8 cellular contexts compared by ENCODE assay signal in the genomic region with DNA sequence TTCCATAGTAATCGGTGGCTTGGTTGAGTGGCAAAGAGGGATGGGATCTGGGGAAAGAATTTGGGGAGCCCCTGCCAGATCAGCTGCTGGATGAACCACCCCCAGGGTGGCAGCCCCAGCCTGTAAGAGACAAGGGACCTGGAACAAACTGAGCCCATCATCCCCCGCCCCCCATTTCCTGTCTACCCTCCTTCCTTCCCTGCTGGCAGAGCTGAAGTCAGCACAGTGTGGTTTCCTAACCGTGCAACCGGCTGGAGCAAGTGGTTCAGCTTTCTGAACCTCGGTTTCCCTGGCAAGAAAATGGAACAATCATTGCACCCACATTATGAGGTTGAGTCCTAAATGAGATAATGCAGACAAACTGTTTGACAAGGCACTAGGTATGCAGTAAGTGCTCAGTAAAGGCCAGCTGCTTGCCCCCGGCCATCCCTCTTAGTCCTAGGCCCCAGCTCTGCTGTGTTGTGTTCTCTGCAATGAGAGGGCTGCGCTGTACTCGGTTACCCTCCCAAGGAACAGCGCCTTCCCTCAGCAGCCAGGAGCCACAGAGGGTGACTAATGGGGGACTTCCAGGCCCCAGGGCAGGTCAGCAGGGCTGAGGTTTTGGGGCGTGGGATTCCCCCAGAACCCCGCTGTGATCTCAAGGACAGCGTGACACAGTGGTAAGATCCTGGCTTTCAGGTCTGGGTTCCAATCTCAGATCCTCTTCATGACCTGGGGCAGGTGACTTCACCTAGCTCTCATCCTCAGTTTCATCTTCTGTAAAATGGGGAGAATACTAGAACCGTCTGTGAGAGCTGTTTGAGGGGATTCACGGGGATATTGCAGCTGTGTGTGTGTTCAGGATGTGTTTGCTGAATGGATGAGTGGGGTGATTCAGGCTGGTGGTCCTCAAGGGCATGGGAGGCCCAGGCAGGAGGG. TPM values are rescaled to one million over a fixed set of nuclear protein-coding genes. Genes with fewer than 3 reads are reported as not detected.
DNase-seq lines count a peak whose midpoint lies in the region; ATAC-seq and TF ChIP-seq lines count a peak whose summit lies in the region.
"Had no signal": no experiment of that assay in that cellular context is flagged by ENCODE, and none has a peak within 500 bp of the region (broad histone marks: within the 10 kb centered on the region; RNA-seq: fewer than 3 reads in every experiment).

No MANE protein-coding gene starts in this region.

- peaks cover 76% of the 10 kb centered on the region for H3K4me1 Mint-ChIP-seq in activated B cell treated with CpG ODN at 0.5 μM for 24 hours

- CTCF ChIA-PET in activated B cell treated with CpG ODN at 0.5 μM for 24 hours (lab: Charles Lee), result interaction anchor here (0.6 to 11.2 kb wide), 28 partner anchors 8 to 1348 kb away, joined by 3 to 338 read pairs (median 5); partner anchors contain the start of genes ALKBH2, ISCU, SART3 and SELPLG

- DNase-seq in GM19238 (ENCODE audit: insufficient read length, low spot score) (peak; percentile 82), activated B cell treated with CpG ODN at 0.5 μM for 24 hours (peak; percentile 65), dermis blood vessel endothelial cell (no peak), HuH-7 (ENCODE audit: low spot score) (no peak)
- DNase-seq in stimulated activated CD4-positive, alpha-beta T cell treated with anti-CD3 and anti-CD28 coated beads, Interleukin-4, amount 100 ng/mL, for 4 hours, result peak; percentile 63 to 83

- POLR2A ChIA-PET in activated B cell treated with CpG ODN at 0.5 μM for 24 hours (lab: Charles Lee), result interaction anchor here (0.5 to 9.7 kb wide), 15 partner anchors 11 to 438 kb away, joined by 3 to 182 read pairs (median 5); partner anchors contain the start of genes ISCU, SART3, SELPLG and USP30

- H3K36me3 Mint-ChIP-seq in activated B cell treated with CpG ODN at 0.5 μM for 24 hours (ENCODE audit: low read depth), result no peaks in the 10 kb centered on the region

- peak overlapping the region; percentile 44 for H3K4me3 Mint-ChIP-seq in activated B cell treated with CpG ODN at 0.5 μM for 24 hours

- no peak for TF ChIP-seq CTCF in activated B cell treated with CpG ODN at 0.5 μM for 24 hours (IDR thresholded peaks at IDR 0.05)

- H3K9me3 Mint-ChIP-seq in activated B cell treated with CpG ODN at 0.5 μM for 24 hours, result no peaks in the 10 kb centered on the region

- intact Hi-C loops in activated B cell treated with CpG ODN at 0.5 μM for 24 hours (cut with micrococcal nuclease), result loop anchor here (1.0 to 5.0 kb wide), 6 partner anchors 16 to 625 kb away; partner anchors contain the start of genes ALKBH2, FICD, SELPLG and SSH1

- peak overlapping the region; percentile 54 for H3K27ac ChIP-seq in cingulate gyrus (ENCODE audit: low read depth, low read length)

- peak overlapping the region; percentile 88 for H3K27ac Mint-ChIP-seq in activated B cell treated with CpG ODN at 0.5 μM for 24 hours

- H3K27me3 Mint-ChIP-seq in activated B cell treated with CpG ODN at 0.5 μM for 24 hours, result no peaks in the 10 kb centered on the region

- ATAC-seq in HG03159 (IDR thresholded peaks at IDR 0.05; ENCODE audit: unreplicated experiment) (peak; percentile 74), activated B cell treated with CpG ODN at 0.5 μM for 24 hours (ENCODE audit: low read depth) (peak; percentile 85)

RNA-seq across cellular contexts. Expression of gene SELPLG, which starts 16.5 kb away (rescaled TPM):
- total RNA-seq in activated B cell treated with CpG ODN at 0.5 μM for 24 hours, result 1.8 and 2.0 TPM in 2 replicates
- total RNA-seq in dermis blood vessel endothelial cell, result 0.65 and 0.85 TPM in 2 replicates

RNA-seq across cellular contexts. Expression of gene TMEM119, which starts 19.3 kb away (rescaled TPM):
- total RNA-seq in activated B cell treated with CpG ODN at 0.5 μM for 24 hours (not detected in 2 replicates), dermis blood vessel endothelial cell (under 0.01 TPM in 1 of 2 replicates, not detected in the other)
- total RNA-seq: renal cortical epithelial cell had no signal

RNA-seq across cellular contexts. Expression of gene ISCU, which starts 54.8 kb away (rescaled TPM):
- 114 and 117 TPM in 2 replicates for total RNA-seq in activated B cell treated with CpG ODN at 0.5 μM for 24 hours
- total RNA-seq in dermis blood vessel endothelial cell, result 96.5 and 106 TPM in 2 replicates

RNA-seq across cellular contexts. Expression of gene SART3, which starts 56.2 kb away (rescaled TPM):
- total RNA-seq in activated B cell treated with CpG ODN at 0.5 μM for 24 hours, result 88.4 and 107 TPM in 2 replicates
- 59.3 and 76.7 TPM in 2 replicates for total RNA-seq in dermis blood vessel endothelial cell

Comparison
In these comparisons a context has a peak if more than half of its experiments do, and no peak if none do; other contexts are left out.
1. DNase-seq: peak in GM19238 (single experiment), activated B cell treated with CpG ODN at 0.5 μM for 24 hours (single experiment) and stimulated activated CD4-positive, alpha-beta T cell treated with anti-CD3 and anti-CD28 coated beads, Interleukin-4, amount 100 ng/mL, for 4 hours (2 of 2); none in dermis blood vessel endothelial cell (single experiment) and HuH-7 (single experiment).